ENCODE assay signal across 8 cellular contexts in the genomic region with DNA sequence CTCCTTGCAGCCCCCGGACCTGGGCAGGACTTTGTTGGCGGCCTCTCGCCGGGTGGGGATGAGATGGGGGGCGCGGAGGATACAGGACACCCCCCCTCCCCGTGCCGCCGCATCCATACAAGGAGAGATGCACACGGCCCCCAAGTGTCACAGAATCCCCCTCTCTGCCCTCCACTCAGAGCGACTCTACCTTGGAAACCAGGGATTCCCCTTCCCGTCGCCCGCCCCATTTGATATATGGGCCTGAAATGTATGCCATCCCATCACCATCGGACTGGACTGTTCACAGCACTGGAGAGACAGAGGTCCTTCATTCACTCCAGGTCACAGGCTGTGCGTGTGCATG. TPM values are rescaled to one million over a fixed set of nuclear protein-coding genes. Genes with fewer than 3 reads are reported as not detected.
DNase-seq lines count a peak whose midpoint lies in the region; ATAC-seq, FAIRE-seq and TF ChIP-seq lines count a peak whose summit lies in the region.

No MANE protein-coding gene starts in this region.

- WGBS in A549 (ENCODE audit: missing lambda C conversion rate), result 20% methylated on average over 7 of the region's 16 CpGs
- 3 to 41% (median 17%) methylated on average over 10 to 16 of the region's 16 CpGs for WGBS in small intestine, 3 donors

- H3K27ac ChIP-seq in A549, result peak overlapping the region; percentile 89 to 95
- H3K27ac ChIP-seq in small intestine (ENCODE audit: low read depth in 1 of 2, low read length in 1 of 2), result peak overlapping the region in 1 of 2 donors; percentile 74

- no peak for TF ChIP-seq EP300 in A549 (IDR thresholded peaks at IDR 0.05)

- TF ChIP-seq CTCF in A549 (IDR thresholded peaks at IDR 0.05), result no peak
- TF ChIP-seq CTCF in activated B cell treated with CpG ODN at 0.5 μM for 24 hours (IDR thresholded peaks at IDR 0.05), result no peak

- H3K9me3 Mint-ChIP-seq in activated B cell treated with CpG ODN at 0.5 μM for 24 hours, result no peaks in the 10 kb centered on the region

- intact Hi-C loops in activated B cell treated with CpG ODN at 0.5 μM for 24 hours (cut with micrococcal nuclease) (loop anchor here (2.0 to 5.0 kb wide), 2 partner anchors 42 to 66 kb away; a partner anchor contains a TSS), left cardiac atrium (cut with DNase I) (no loop called here)

- FAIRE-seq in A549 (lab: Jason Lieb, UNC) (no peak), small intestine (lab: Jason Lieb, UNC) (no peak)

- POLR2A ChIA-PET in A549 (lab: Yijun Ruan, JAX), result no interaction called here
- POLR2A ChIA-PET in activated B cell treated with CpG ODN at 0.5 μM for 24 hours (lab: Charles Lee), result interaction anchor here (1.4 to 2.5 kb wide), 4 partner anchors 30 to 175 kb away, joined by 3 to 22 read pairs (median 12); a partner anchor contains a TSS

- H3K4me1 ChIP-seq in A549 (peaks cover 12% of the 10 kb centered on the region; the same call in 1 of the 3 replicates), small intestine (ENCODE audit: control insufficient read depth in 2 of 2, insufficient read depth in 1 of 2, low read depth in 1 of 2, low read length in 1 of 2) (no peaks in the 10 kb centered on the region)

- H3K4me3 ChIP-seq in A549 (peak overlapping the region; percentile 81), small intestine (ENCODE audit: low read depth in 1 of 2, low read length in 2 of 2) (peak overlapping the region; percentile 53 to 65)

- peak; percentile 14 to 41; a peak in 4 of 6 replicates for ATAC-seq in A549
- peak; percentile 20 for ATAC-seq in GM21717 (IDR thresholded peaks at IDR 0.05; ENCODE audit: unreplicated experiment)
- no peak for ATAC-seq in activated B cell treated with CpG ODN at 0.5 μM for 24 hours (ENCODE audit: low read depth)
- ATAC-seq in left cardiac atrium, result peak; percentile 16 to 23
- no peak for ATAC-seq in GM21390 (IDR thresholded peaks at IDR 0.05; ENCODE audit: unreplicated experiment)
- ATAC-seq in esophagus mucosa, result no peak
- no peak for ATAC-seq in HG03039 (IDR thresholded peaks at IDR 0.05; ENCODE audit: unreplicated experiment)

- peak overlapping the region; percentile 91 for H3K4me3 Mint-ChIP-seq in activated B cell treated with CpG ODN at 0.5 μM for 24 hours

- CTCF ChIA-PET in A549 (lab: Yijun Ruan, JAX) (interaction anchor here (0.6 to 2.3 kb wide), 2 partner anchors 35 to 69 kb away, joined by 3 to 7 read pairs; no protein-coding TSS in a partner anchor), activated B cell treated with CpG ODN at 0.5 μM for 24 hours (lab: Charles Lee) (no interaction called here)

- H3K9me3 ChIP-seq in A549 (no peaks in the 10 kb centered on the region), small intestine (ENCODE audit: control insufficient read depth, low read depth) (no peaks in the 10 kb centered on the region)

- H3K27ac Mint-ChIP-seq in activated B cell treated with CpG ODN at 0.5 μM for 24 hours, result peak overlapping the region; percentile 76

- H3K4me1 Mint-ChIP-seq in activated B cell treated with CpG ODN at 0.5 μM for 24 hours, result peaks cover 11% of the 10 kb centered on the region

- no peaks in the 10 kb centered on the region for H3K27me3 Mint-ChIP-seq in activated B cell treated with CpG ODN at 0.5 μM for 24 hours

- no peak for TF ChIP-seq RAD21 in A549 (conservative IDR thresholded peaks at IDR 0.05 in 1 of 2, IDR thresholded peaks at IDR 0.05 in 1 of 2)

- H3K4me2 ChIP-seq in A549, result peak overlapping the region; percentile 82

- H3K27me3 ChIP-seq in small intestine (ENCODE audit: control insufficient read depth in 2 of 2, insufficient read depth in 2 of 2, low read length in 2 of 2), result no peaks in the 10 kb centered on the region

- H3K36me3 Mint-ChIP-seq in activated B cell treated with CpG ODN at 0.5 μM for 24 hours (ENCODE audit: low read depth), result peaks cover 5% of the 10 kb centered on the region

- TF ChIP-seq POLR2A in A549 (IDR thresholded peaks at IDR 0.05; ENCODE audit: low read length), result no peak

- DNase-seq in A549 (ENCODE audit: low read depth in 1 of 2, low spot score in 1 of 2) (no peak), activated B cell treated with CpG ODN at 0.5 μM for 24 hours (no peak), left cardiac atrium (no peak), small intestine (no peak)

- no peaks in the 10 kb centered on the region for H3K36me3 ChIP-seq in small intestine (ENCODE audit: control insufficient read depth in 2 of 2, insufficient read depth in 2 of 2, low read length in 2 of 2)

TF ChIP-seq in A549, 52 proteins besides CTCF, POLR2A, EP300 and RAD21:
- no peak for TF ChIP-seq SREBF2 (IDR thresholded peaks at IDR 0.05)
- no peak for TF ChIP-seq HOXA7 (CRISPR knock-in tag; IDR thresholded peaks at IDR 0.05)
- no peak for TF ChIP-seq JUNB (IDR thresholded peaks at IDR 0.05)
- TF ChIP-seq CHD4 (IDR thresholded peaks at IDR 0.05; ENCODE audit: borderline replicate concordance), result no peak
- no peak for TF ChIP-seq MYC (IDR thresholded peaks at IDR 0.05; ENCODE audit: borderline replicate concordance, low read length)
- TF ChIP-seq NR3C1 (IDR thresholded peaks at IDR 0.05), result no peak
- TF ChIP-seq ESRRA (IDR thresholded peaks at IDR 0.05; ENCODE audit: borderline replicate concordance, low read length), result no peak
- no peak for TF ChIP-seq CBX8 (IDR thresholded peaks at IDR 0.05)
- TF ChIP-seq EHMT2 (IDR thresholded peaks at IDR 0.05; ENCODE audit: low read depth), result no peak
- no peak for TF ChIP-seq SMC3 (IDR thresholded peaks at IDR 0.05)
- no peak for TF ChIP-seq HEYL (CRISPR knock-in tag; IDR thresholded peaks at IDR 0.05)
- TF ChIP-seq NFE2L2 (conservative IDR thresholded peaks at IDR 0.05; ENCODE audit: low read length), result no peak
- no peak for TF ChIP-seq ZNF302 (CRISPR knock-in tag; IDR thresholded peaks at IDR 0.05)
- no peak for TF ChIP-seq RFX5 (IDR thresholded peaks at IDR 0.05)
- no peak for TF ChIP-seq HOXB5 (CRISPR knock-in tag; IDR thresholded peaks at IDR 0.05)
- TF ChIP-seq GATA3 (IDR thresholded peaks at IDR 0.05; ENCODE audit: borderline replicate concordance), result no peak
- TF ChIP-seq ZFP36 (IDR thresholded peaks at IDR 0.05; ENCODE audit: borderline replicate concordance, partially characterized antibody), result no peak
- TF ChIP-seq POLR2AphosphoS2 (conservative IDR thresholded peaks at IDR 0.05; ENCODE audit: low read length), result no peak

RNA-seq across cellular contexts. Expression of a gene that starts 0.4 kb away (rescaled TPM):
- polyA plus RNA-seq in A549 (2011; rRNA removed), result 9.4 and 13.3 TPM in 2 replicates
- 12.7 and 17.2 TPM in 2 replicates for polyA plus RNA-seq in A549 (2012; cell fraction: cytosol; rRNA removed)
- polyA plus RNA-seq in A549 (2012; cell fraction: nucleus; rRNA removed), result 27.6 and 28.6 TPM in 2 replicates
- 15.1 to 18.6 TPM (median 16.8 TPM) in 3 replicates for polyA plus RNA-seq in A549 (2017; fragmentation: RNase III; extraction: RNeasy Plus Mini Kit Qiagen cat#74134 plus additional on column Dnase treatment)
- 13.5 and 16.4 TPM in 2 replicates for polyA minus RNA-seq in A549 (2011; rRNA and poly(A)+ RNA removed)
- 7.8 and 9.8 TPM in 2 replicates for total RNA-seq in activated B cell treated with CpG ODN at 0.5 μM for 24 hours
- total RNA-seq in left cardiac atrium, result 10 to 100 TPM; 11.1 to 19.1 TPM
- polyA plus RNA-seq in small intestine, result 1 to 10 TPM; 2.0 to 6.4 (median 2.2) TPM
- 10.3 TPM for total RNA-seq in esophagus mucosa

RNA-seq across cellular contexts. Expression of a gene that starts 12.4 kb away (rescaled TPM):
- polyA plus RNA-seq in A549 (2011; rRNA removed) (82.9 and 90.8 TPM in 2 replicates), A549 (2017; fragmentation: RNase III; extraction: RNeasy Plus Mini Kit Qiagen cat#74134 plus additional on column Dnase treatment) (114 to 159 TPM (median 142 TPM) in 3 replicates), small intestine (100 to 1,000 TPM in 2 of 3 donors, 10 to 100 TPM in 1; 92.9 to 298 (median 120) TPM)
- polyA plus RNA-seq in A549 (2012; cell fraction: cytosol; rRNA removed), result 159 and 179 TPM in 2 replicates
- 211 and 234 TPM in 2 replicates for polyA plus RNA-seq in A549 (2012; cell fraction: nucleus; rRNA removed)
- 179 and 201 TPM in 2 replicates for polyA minus RNA-seq in A549 (2011; rRNA and poly(A)+ RNA removed)
- total RNA-seq in activated B cell treated with CpG ODN at 0.5 μM for 24 hours (72.4 and 75.5 TPM in 2 replicates), left cardiac atrium (10 to 100 TPM; 68.8 to 85.2 TPM), esophagus mucosa (221 TPM)

RNA-seq across cellular contexts. Expression of a gene that starts 30.3 kb away (rescaled TPM):
- polyA plus RNA-seq in A549 (2011; rRNA removed) (8.6 and 10.8 TPM in 2 replicates), A549 (2017; fragmentation: RNase III; extraction: RNeasy Plus Mini Kit Qiagen cat#74134 plus additional on column Dnase treatment) (8.8 to 13.0 TPM (median 11.6 TPM) in 3 replicates), small intestine (1 to 10 TPM; 6.0 to 6.5 (median 6.5) TPM)
- 18.1 and 19.4 TPM in 2 replicates for polyA plus RNA-seq in A549 (2012; cell fraction: cytosol; rRNA removed)
- 28.9 and 29.3 TPM in 2 replicates for polyA plus RNA-seq in A549 (2012; cell fraction: nucleus; rRNA removed)
- 14.6 and 21.8 TPM in 2 replicates for polyA minus RNA-seq in A549 (2011; rRNA and poly(A)+ RNA removed)
- total RNA-seq in activated B cell treated with CpG ODN at 0.5 μM for 24 hours (16.4 and 19.4 TPM in 2 replicates), left cardiac atrium (10 to 100 TPM; 12.4 to 18.1 TPM), esophagus mucosa (10.4 TPM)

RNA-seq across cellular contexts. Expression of a gene that starts 33.2 kb away (rescaled TPM):
- polyA plus RNA-seq in A549 (2011; rRNA removed) (36.2 and 37.1 TPM in 2 replicates), A549 (2017; fragmentation: RNase III; extraction: RNeasy Plus Mini Kit Qiagen cat#74134 plus additional on column Dnase treatment) (71.2 to 75.3 TPM (median 71.3 TPM) in 3 replicates), small intestine (10 to 100 TPM; 13.4 to 32.9 (median 18.1) TPM)
- polyA plus RNA-seq in A549 (2012; cell fraction: cytosol; rRNA removed), result 58.7 and 66.2 TPM in 2 replicates
- 120 and 127 TPM in 2 replicates for polyA plus RNA-seq in A549 (2012; cell fraction: nucleus; rRNA removed)
- 30.0 and 36.7 TPM in 2 replicates for polyA minus RNA-seq in A549 (2011; rRNA and poly(A)+ RNA removed)
- total RNA-seq in activated B cell treated with CpG ODN at 0.5 μM for 24 hours (39.9 and 44.5 TPM in 2 replicates), left cardiac atrium (10 to 100 TPM; 19.0 to 29.1 TPM), esophagus mucosa (33.8 TPM)

RNA-seq across cellular contexts. Expression of a gene that starts 39.2 kb away (rescaled TPM):
- polyA plus RNA-seq in A549 (2011; rRNA removed) (0.32 and 0.36 TPM in 2 replicates), A549 (2017; fragmentation: RNase III; extraction: RNeasy Plus Mini Kit Qiagen cat#74134 plus additional on column Dnase treatment) (0.36 to 0.44 TPM (median 0.41 TPM) in 3 replicates), small intestine (10 to 100 TPM in 1 of 3 donors, 1 to 10 TPM in 2; 2.0 to 77.7 (median 3.5) TPM)
- polyA plus RNA-seq in A549 (2012; cell fraction: cytosol; rRNA removed), result 0.69 and 0.80 TPM in 2 replicates
- 3.0 and 3.2 TPM in 2 replicates for polyA plus RNA-seq in A549 (2012; cell fraction: nucleus; rRNA removed)
- 1.3 TPM in 1 of 2 replicates, not detected in the other for polyA minus RNA-seq in A549 (2011; rRNA and poly(A)+ RNA removed)
- total RNA-seq in activated B cell treated with CpG ODN at 0.5 μM for 24 hours (23.5 and 28.9 TPM in 2 replicates), left cardiac atrium (1 to 10 TPM; 1.2 to 5.0 TPM), esophagus mucosa (13.6 TPM)

Comparison
In these comparisons a context has a peak if more than half of its experiments do, and no peak if none do; other contexts are left out.
1. ATAC-seq: peak in A549 (2 of 2), GM21717 (single experiment) and left cardiac atrium (2 of 2); none in activated B cell treated with CpG ODN at 0.5 μM for 24 hours (single experiment), GM21390 (single experiment), esophagus mucosa (single experiment) and HG03039 (single experiment).